In genomic region chr3:45841701-45842491, GRCh38 we compare ENCODE assay signal across 8 cellular contexts. TPM values are rescaled to one million over a fixed set of nuclear protein-coding genes. Genes with fewer than 3 reads are reported as not detected.
DNase-seq lines count a peak whose midpoint lies in the region; ATAC-seq and TF ChIP-seq lines count a peak whose summit lies in the region.

TSS of gene LZTFL1 (minus strand) at chr3:45842119. CDS start at chr3:45841991, 128 bp downstream.

- H3K4me1 Mint-ChIP-seq in neural crest cell = peaks cover 8% of the 10 kb centered on the region
- H3K4me1 Mint-ChIP-seq in stimulated activated naive CD8-positive, alpha-beta T cell treated with anti-CD3 and anti-CD28 coated beads, Interleukin-15, amount 100 ng/mL, for 72 hours = peaks cover 7% of the 10 kb centered on the region

- peak within 1 kb of the TSS; percentile 95 for H3K4me3 ChIP-seq in MG63

- H3K36me3 ChIP-seq in MG63 = no peaks in the 10 kb centered on the region

- H3K27me3 ChIP-seq in MG63 (peaks cover under 1% of the 10 kb centered on the region; the same call in 1 of the 2 replicates), foreskin keratinocyte (peaks cover 24% of the 10 kb centered on the region)

- H3K27ac Mint-ChIP-seq in neural crest cell (ENCODE audit: unreplicated experiment) = peak within 1 kb of the TSS; percentile 72
- H3K27ac Mint-ChIP-seq in stimulated activated naive CD8-positive, alpha-beta T cell treated with anti-CD3 and anti-CD28 coated beads, Interleukin-15, amount 100 ng/mL, for 72 hours = peak within 1 kb of the TSS; percentile 95 to 96

- peak within 1 kb of the TSS; percentile 24 for H3K27ac ChIP-seq in foreskin keratinocyte

- DNase-seq in DMS79 (lab: John Stamatoyannopoulos, UW) = peak; percentile 77
- peak; percentile 94 for DNase-seq in H4 (ENCODE audit: low spot score)
- peak; percentile 89 for DNase-seq in MG63
- DNase-seq in SIG-M5 (lab: John Stamatoyannopoulos, UW) = peak; percentile 88
- peak; percentile 84 for DNase-seq in activated gamma-delta T cell treated with Interleukin-2 at 50 U/mL for 16 hours
- peak; percentile 90 to 94 for DNase-seq in foreskin keratinocyte
- DNase-seq in neural crest cell (ENCODE audit: low read depth, low spot score) = peak; percentile 66
- peak; percentile 81 to 92 for DNase-seq in stimulated activated naive CD8-positive, alpha-beta T cell treated with anti-CD3 and anti-CD28 coated beads, Interleukin-15, amount 100 ng/mL, for 72 hours

- no peaks in the 10 kb centered on the region for H3K9me3 ChIP-seq in MG63

- no peaks in the 10 kb centered on the region for H3K36me3 Mint-ChIP-seq in neural crest cell (ENCODE audit: low read depth)

- H3K4me1 ChIP-seq in foreskin keratinocyte = no peaks in the 10 kb centered on the region

- peaks cover 51% of the 10 kb centered on the region for H3K27me3 Mint-ChIP-seq in neural crest cell (ENCODE audit: low read depth)
- no peaks in the 10 kb centered on the region for H3K27me3 Mint-ChIP-seq in stimulated activated naive CD8-positive, alpha-beta T cell treated with anti-CD3 and anti-CD28 coated beads, Interleukin-15, amount 100 ng/mL, for 72 hours

- peak within 1 kb of the TSS; percentile 95 for H3K4me3 Mint-ChIP-seq in neural crest cell
- peak within 1 kb of the TSS; percentile 89 to 97 for H3K4me3 Mint-ChIP-seq in stimulated activated naive CD8-positive, alpha-beta T cell treated with anti-CD3 and anti-CD28 coated beads, Interleukin-15, amount 100 ng/mL, for 72 hours

- no peaks in the 10 kb centered on the region for H3K9me3 Mint-ChIP-seq in neural crest cell
- H3K9me3 Mint-ChIP-seq in stimulated activated naive CD8-positive, alpha-beta T cell treated with anti-CD3 and anti-CD28 coated beads, Interleukin-15, amount 100 ng/mL, for 72 hours = no peaks in the 10 kb centered on the region

- TF ChIP-seq CTCF in foreskin keratinocyte (conservative IDR thresholded peaks at IDR 0.05) = no peak
- no peak for TF ChIP-seq CTCF in neural crest cell (conservative IDR thresholded peaks at IDR 0.05)

- ATAC-seq in foreskin keratinocyte = peak; percentile 86
- ATAC-seq in stimulated activated naive CD8-positive, alpha-beta T cell treated with anti-CD3 and anti-CD28 coated beads, Interleukin-15, amount 100 ng/mL, for 72 hours = peak; percentile 93

RNA-seq across cellular contexts. Expression of gene LZTFL1, which starts in this region (rescaled TPM):
- 8.3 and 10.1 TPM in 2 replicates for total RNA-seq in H4 (2014; rRNA removed; shearing (Covaris generic))
- 10.4 and 43.7 TPM in 2 replicates for total RNA-seq in MG63 (2014; rRNA removed; shearing (Covaris generic); ENCODE audit: low replicate concordance)
- total RNA-seq in foreskin keratinocyte (9.9 and 11.5 TPM in 2 replicates), neural crest cell (17.6 and 21.9 TPM in 2 replicates)
- polyA plus RNA-seq in foreskin keratinocyte = 6.4 and 6.6 TPM in 2 replicates

Comparison
In these comparisons a context has a peak if more than half of its experiments do, and no peak if none do; other contexts are left out.
1. Peak in every context shown above with its lines: DNase-seq, ATAC-seq, H3K4me3 ChIP-seq and H3K27ac ChIP-seq.